In the genomic region with DNA sequence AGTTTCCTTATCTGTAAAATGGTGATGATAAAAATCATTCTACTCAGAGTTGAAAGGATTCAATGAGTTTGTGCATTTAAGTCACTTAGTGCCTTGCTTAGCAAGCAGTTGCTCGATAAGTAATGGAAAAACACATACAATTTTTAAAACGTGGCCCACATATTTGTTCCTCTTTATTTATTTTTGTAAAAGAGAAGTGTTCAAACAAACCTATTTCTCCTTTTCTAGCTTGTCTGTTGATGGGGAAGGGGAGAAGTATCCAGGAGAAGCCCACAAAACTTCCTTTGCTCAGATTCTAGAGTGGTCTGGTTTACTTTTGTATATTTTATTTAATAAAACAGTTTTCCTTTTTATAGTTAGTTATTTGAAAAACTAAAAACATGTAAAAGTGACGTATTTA, we compare ENCODE assay signal across 24 cellular contexts. TPM values are rescaled to one million over a fixed set of nuclear protein-coding genes. Genes with fewer than 3 reads are reported as not detected.
"Had no signal": no experiment of that assay in that cellular context is flagged by ENCODE, and none has a peak within 500 bp of the region (broad histone marks: within the 10 kb centered on the region; RNA-seq: fewer than 3 reads in every experiment).

No MANE protein-coding gene starts in this region.

- DNase-seq: activated CD4-positive, alpha-beta T cell treated with anti-CD3 and anti-CD28 coated beads, Interleukin-2, amount 10 ng/mL, durations not matched to agents 7 days and 5 days; activated CD8-positive, alpha-beta memory T cell treated with anti-CD3 and anti-CD28 coated beads, Interleukin-2, amount 10 ng/mL, durations not matched to agents 7 days and 5 days; activated CD8-positive, alpha-beta T cell treated with anti-CD3 and anti-CD28 coated beads for 36 hours; activated effector memory CD4-positive, alpha-beta T cell treated with anti-CD3 and anti-CD28 coated beads, Interleukin-2, amount 50 U/mL, for 16 hours; activated naive CD4-positive, alpha-beta T cell treated with anti-CD3 and anti-CD28 coated beads, Interleukin-2, amount 10 ng/mL, durations not matched to agents 7 days and 5 days; activated T-cell treated with anti-CD3 and anti-CD28 coated beads for 4 hours; cerebellar nuclear complex; endodermal cell; esophagus squamous epithelium; gastrocnemius medialis; hypothalamus; mesendoderm; mucosa of descending colon; nephron progenitor cell; pancreas; right lobe of liver; stimulated activated CD4-positive, alpha-beta T cell treated with anti-CD3 and anti-CD28 coated beads, Interleukin-2, amount 100 ng/mL, for 24 hours; T1000; transverse colon had no signal

- H3K36me3 ChIP-seq: esophagus squamous epithelium, gastrocnemius medialis, pancreas, right lobe of liver, transverse colon had no signal

- H3K9me3 ChIP-seq: esophagus squamous epithelium, gastrocnemius medialis, mucosa of descending colon, pancreas, right lobe of liver, transverse colon had no signal

- H3K4me1 ChIP-seq: gastrocnemius medialis, right lobe of liver, transverse colon had no signal

- H3K4me3 ChIP-seq: coronary artery, esophagus squamous epithelium, gastrocnemius medialis, mucosa of descending colon, pancreas, right lobe of liver, skin epidermis, transverse colon had no signal

- H3K27ac ChIP-seq: esophagus squamous epithelium, gastrocnemius medialis, pancreas, right lobe of liver, transverse colon had no signal

- H3K27me3 ChIP-seq: esophagus squamous epithelium, gastrocnemius medialis, pancreas, right lobe of liver, transverse colon had no signal

- ATAC-seq: activated CD8-positive, alpha-beta memory T cell treated with anti-CD3 and anti-CD28 coated beads, Interleukin-2, amount 10 ng/mL, durations not matched to agents 7 days and 5 days; activated CD8-positive, alpha-beta T cell treated with anti-CD3 and anti-CD28 coated beads for 36 hours; gastrocnemius medialis; mucosa of descending colon; stimulated activated memory B cell treated with anti-CD40 and anti-IgM and Interleukin-4, amounts not matched to agents 10 μg/mL and 1 μg/mL and 100 μg/mL, for 72 hours had no signal

RNA-seq across cellular contexts. Expression of gene HPGDS, which starts 3.3 kb away (rescaled TPM):
- total RNA-seq: activated CD8-positive, alpha-beta T cell treated with anti-CD3 and anti-CD28 coated beads for 36 hours; bronchial epithelial cell; endodermal cell; pulmonary artery endothelial cell had no signal
